In the genomic region with DNA sequence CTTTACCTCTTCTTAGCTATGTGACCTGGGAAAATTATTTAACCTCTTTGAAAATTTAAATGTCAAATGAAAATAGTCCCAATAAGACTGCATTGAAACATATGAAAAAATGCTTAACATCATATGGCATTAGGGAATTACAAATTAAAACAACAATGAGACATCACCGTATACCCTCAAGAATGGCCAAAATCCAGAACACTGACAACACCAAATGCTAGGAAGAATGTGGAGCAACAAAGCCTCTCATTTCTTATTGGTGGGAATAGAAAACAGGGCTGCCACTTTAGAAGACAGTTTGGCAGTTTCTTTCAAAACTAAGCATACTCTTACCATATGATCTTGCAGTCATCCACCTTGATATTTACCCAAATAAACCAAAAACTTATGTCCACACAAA, we compare ENCODE assay signal across 27 cellular contexts.
"Had no signal": no experiment of that assay in that cellular context is flagged by ENCODE, and none has a peak within 500 bp of the region (broad histone marks: within the 10 kb centered on the region; RNA-seq: fewer than 3 reads in every experiment).

No MANE protein-coding gene starts in this region.

- H3K4me1 Mint-ChIP-seq: naive thymus-derived CD4-positive, alpha-beta T cell; nephron; stimulated activated naive CD8-positive, alpha-beta T cell treated with anti-CD3 and anti-CD28 coated beads, Interleukin-15, amount 100 ng/mL, for 72 hours had no signal

- DNase-seq: cortex of kidney; effector memory CD8-positive, alpha-beta T cell; erythroblast; esophagus squamous epithelium; gastrocnemius medialis; head of caudate nucleus; left cardiac atrium; left lung; mesendoderm; midbrain; naive thymus-derived CD4-positive, alpha-beta T cell; nucleus accumbens; stimulated activated CD4-positive, alpha-beta T cell treated with anti-CD3 and anti-CD28 coated beads, Interleukin-12 subunit alpha, Interleukin-12 subunit beta, amount 100 ng/mL, for 4 hours; stimulated activated CD4-positive, alpha-beta T cell treated with anti-CD3 and anti-CD28 coated beads, Interleukin-1b, Interleukin-23, amount 100 ng/mL, for 48 hours; stimulated activated CD4-positive, alpha-beta T cell treated with anti-CD3 and anti-CD28 coated beads, Interleukin-4, amount 100 ng/mL, for 1 hour; stimulated activated CD8-positive, alpha-beta memory T cell treated with anti-CD3 and anti-CD28 coated beads, Interleukin-4, amount 100 ng/mL, for 48 hours; stimulated activated naive CD4-positive, alpha-beta T cell; stimulated activated naive CD8-positive, alpha-beta T cell treated with anti-CD3 and anti-CD28 coated beads, Interleukin-15, amount 100 ng/mL, for 72 hours; transverse colon; upper lobe of right lung; uterus had no signal

- H3K36me3 ChIP-seq: esophagus squamous epithelium, gastrocnemius medialis, left lung, prostate gland, right atrium auricular region, suprapubic skin, transverse colon, upper lobe of right lung, uterus had no signal

- H3K4me3 ChIP-seq: esophagus squamous epithelium, gastrocnemius medialis, left lung, prostate gland, right atrium auricular region, smooth muscle cell, suprapubic skin, transverse colon, upper lobe of right lung, uterus had no signal

- H3K9me3 ChIP-seq: esophagus squamous epithelium, gastrocnemius medialis, left lung, prostate gland, right atrium auricular region, suprapubic skin, transverse colon, upper lobe of right lung, uterus had no signal

- H3K36me3 Mint-ChIP-seq: naive thymus-derived CD4-positive, alpha-beta T cell had no signal

- H3K9me3 Mint-ChIP-seq: nephron; stimulated activated naive CD8-positive, alpha-beta T cell treated with anti-CD3 and anti-CD28 coated beads, Interleukin-15, amount 100 ng/mL, for 72 hours had no signal

- H3K27me3 Mint-ChIP-seq: effector memory CD8-positive, alpha-beta T cell; naive thymus-derived CD4-positive, alpha-beta T cell; stimulated activated naive CD8-positive, alpha-beta T cell treated with anti-CD3 and anti-CD28 coated beads, Interleukin-15, amount 100 ng/mL, for 72 hours had no signal

- ATAC-seq: effector memory CD8-positive, alpha-beta T cell; gastrocnemius medialis; left cardiac atrium; left lung; naive thymus-derived CD4-positive, alpha-beta T cell; sciatic nerve; stimulated activated naive CD8-positive, alpha-beta T cell treated with anti-CD3 and anti-CD28 coated beads, Interleukin-15, amount 100 ng/mL, for 72 hours; upper lobe of right lung had no signal

- H3K4me1 ChIP-seq: esophagus squamous epithelium, gastrocnemius medialis, left lung, prostate gland, right atrium auricular region, suprapubic skin, transverse colon, upper lobe of right lung, uterus had no signal

- H3K4me3 Mint-ChIP-seq: effector memory CD8-positive, alpha-beta T cell; naive thymus-derived CD4-positive, alpha-beta T cell; nephron; stimulated activated naive CD8-positive, alpha-beta T cell treated with anti-CD3 and anti-CD28 coated beads, Interleukin-15, amount 100 ng/mL, for 72 hours had no signal

- H3K4me2 ChIP-seq: smooth muscle cell had no signal

- H3K27me3 ChIP-seq: esophagus squamous epithelium, gastrocnemius medialis, left lung, right atrium auricular region, suprapubic skin, transverse colon, upper lobe of right lung, uterus had no signal

- H3K27ac ChIP-seq: esophagus squamous epithelium, gastrocnemius medialis, left lung, prostate gland, right atrium auricular region, suprapubic skin, transverse colon, upper lobe of right lung, uterus had no signal
